ENCODE assay signal across 8 cellular contexts in the genomic region with DNA sequence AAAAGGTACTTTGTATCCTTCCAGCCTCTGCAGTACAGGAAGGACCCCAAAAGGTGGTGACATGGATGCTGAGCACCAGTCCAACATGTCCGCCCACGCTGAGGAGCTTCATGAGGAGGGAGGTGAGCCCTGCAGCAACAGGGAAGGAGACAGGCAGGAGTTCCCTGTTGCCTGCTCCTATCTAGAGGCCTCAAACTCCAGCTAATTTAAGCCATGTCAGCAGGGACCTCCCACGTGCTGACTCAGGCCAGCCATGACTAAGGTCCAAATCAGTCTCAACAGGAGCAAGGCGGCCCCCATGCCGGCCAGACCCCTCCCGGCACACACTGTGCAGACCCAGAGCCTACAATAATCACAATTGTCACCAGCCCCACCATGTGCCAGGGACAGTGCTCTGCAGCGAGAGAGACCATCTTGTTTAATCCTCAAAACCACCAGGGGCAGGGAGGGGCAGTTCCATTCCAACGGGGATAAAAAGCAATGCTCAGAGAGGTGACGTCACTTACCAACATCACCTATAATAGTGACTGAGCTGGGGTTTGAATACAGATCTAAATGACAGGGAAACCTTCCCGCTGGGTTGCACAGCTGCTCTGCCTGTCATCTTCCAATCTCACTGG. TPM values are rescaled to one million over a fixed set of nuclear protein-coding genes. Genes with fewer than 3 reads are reported as not detected.
DNase-seq lines count a peak whose midpoint lies in the region; TF ChIP-seq lines count a peak whose summit lies in the region.

No MANE protein-coding gene starts in this region.

- CTCF ChIA-PET in A673 (lab: Charles Lee) = no interaction called here

- H2AFZ ChIP-seq in neuronal stem cell (ENCODE audit: low read length) = no peak overlapping the region

- no peak overlapping the region for H4K91ac ChIP-seq in neuronal stem cell (ENCODE audit: low read depth, low read length, poor library complexity)

- H3K9ac ChIP-seq in neuronal stem cell (ENCODE audit: low read depth, low read length, poor library complexity) = no peak overlapping the region

- DNase-seq in EL = peak; percentile 66
- peak; percentile 70 for DNase-seq in NCI-H226
- DNase-seq in ecto neural progenitor cell (ENCODE audit: low spot score) = peak; percentile 46
- DNase-seq in neuronal stem cell (ENCODE audit: low spot score) = no peak
- no peak for DNase-seq in A673 (ENCODE audit: low spot score)
- no peak for DNase-seq in NCI-H2196 treated with DMSO at 0.1 percent for 48 hours (lab: John Stamatoyannopoulos, UW; ENCODE audit: unreplicated experiment)
- DNase-seq in NCI-H524 treated with DMSO at 0.1 percent for 48 hours (lab: John Stamatoyannopoulos, UW) = no peak
- DNase-seq in COR-L47 (lab: John Stamatoyannopoulos, UW) = no peak

- no peak overlapping the region for H3K4ac ChIP-seq in neuronal stem cell (ENCODE audit: low read length)

- H3K79me1 ChIP-seq in neuronal stem cell (ENCODE audit: low read depth, low read length) = no peaks in the 10 kb centered on the region

- no TSS peak for BruUV-seq in A673 (replicated peaks; lab: Mats Ljungman, UMichigan)

- H3K18ac ChIP-seq in neuronal stem cell (ENCODE audit: low read length) = peak overlapping the region; percentile 90

- no peak overlapping the region for H2BK120ac ChIP-seq in neuronal stem cell (ENCODE audit: low read depth, low read length)

- peak overlapping the region; percentile 90 for H2BK15ac ChIP-seq in neuronal stem cell (ENCODE audit: low read length)

- TF ChIP-seq CTCF in A673 (conservative IDR thresholded peaks at IDR 0.05; ENCODE audit: low read depth, low read length) = no peak

- H3K9me3 ChIP-seq in neuronal stem cell (replicated peaks in 1 of 2; ENCODE audit: control insufficient read depth in 2 of 2, insufficient read depth in 1 of 2, low read depth in 1 of 2, low read length in 2 of 2) (no peaks in the 10 kb centered on the region), A673 (ENCODE audit: low read depth, low read length, poor library complexity, severe bottlenecking) (peaks cover 5% of the 10 kb centered on the region)

- H3K4me3 ChIP-seq in neuronal stem cell (ENCODE audit: low read length in 2 of 2) (no peak overlapping the region), A673 (ENCODE audit: low read depth, low read length, poor library complexity, severe bottlenecking) (no peak overlapping the region)

- WGBS in neuronal stem cell (ENCODE audit: extremely low coverage in 2 of 2, insufficient read length in 2 of 2, insufficient replicate concordance in 1 of 2), 2 donors = no CpG with 5 or more reads among the region's 10 CpGs

- intact Hi-C loops in A673 (cut with micrococcal nuclease; ENCODE audit: unreplicated experiment) = no loop called here

- H2BK12ac ChIP-seq in neuronal stem cell (ENCODE audit: low read length) = peak overlapping the region; percentile 34

- no peak overlapping the region for H3K4me2 ChIP-seq in neuronal stem cell (ENCODE audit: insufficient read depth, low read length, poor library complexity, severe bottlenecking)

- POLR2A ChIA-PET in A673 (lab: Charles Lee; ENCODE audit: low non-redundant PET) = no interaction called here

- peak overlapping the region; percentile 45 for H2BK5ac ChIP-seq in neuronal stem cell (ENCODE audit: low read length)

- H3K36me3 ChIP-seq in neuronal stem cell (replicated peaks in 1 of 2; ENCODE audit: control insufficient read depth in 2 of 2, insufficient read depth in 2 of 2, low read length in 2 of 2) = no peaks in the 10 kb centered on the region
- H3K36me3 ChIP-seq in A673 (ENCODE audit: insufficient read depth, low read length, poor library complexity, severe bottlenecking) = no peaks in the 10 kb centered on the region

- no peak overlapping the region for H4K8ac ChIP-seq in neuronal stem cell (ENCODE audit: low read depth, low read length)

- H3K27ac ChIP-seq in neuronal stem cell (replicated peaks; ENCODE audit: low read length) (no peak overlapping the region), A673 (ENCODE audit: low read depth, low read length, poor library complexity, severe bottlenecking) (no peak overlapping the region)

- H3K14ac ChIP-seq in neuronal stem cell (ENCODE audit: low read length) = no peak overlapping the region

- peak overlapping the region; percentile 71 for H2AK5ac ChIP-seq in neuronal stem cell (ENCODE audit: low read depth, low read length)

- H3K4me1 ChIP-seq in neuronal stem cell (ENCODE audit: control insufficient read depth in 2 of 2, insufficient read depth in 1 of 2, low read depth in 1 of 2, low read length in 2 of 2) = peaks cover 4 to 9% of the 10 kb centered on the region in 2 donors
- H3K4me1 ChIP-seq in A673 (ENCODE audit: insufficient read depth, low read length, poor library complexity, severe bottlenecking) = peaks cover 11% of the 10 kb centered on the region

- peak overlapping the region; percentile 44 for H3K23ac ChIP-seq in neuronal stem cell (ENCODE audit: low read depth, low read length, poor library complexity)

- H3K27me3 ChIP-seq in neuronal stem cell (ENCODE audit: control insufficient read depth in 3 of 3, insufficient read depth in 3 of 3, low read depth in 1 of 3, low read length in 3 of 3) (peaks cover 0 to 6% (median 0%) of the 10 kb centered on the region in 3 experiments), A673 (replicated peaks; ENCODE audit: insufficient read depth, low read depth, low read length, poor library complexity) (no peaks in the 10 kb centered on the region)

RNA-seq across cellular contexts. Expression of a gene that starts 54.5 kb away (rescaled TPM):
- polyA plus RNA-seq in neuronal stem cell (2013, experiment 1 of 2) = 0.03 TPM
- 0.04 TPM for polyA plus RNA-seq in neuronal stem cell (2013, experiment 2 of 2)
- 14.2 and 19.4 TPM in 2 replicates for total RNA-seq in A673 (2021)

Comparison
In these comparisons a context has a peak if more than half of its experiments do, and no peak if none do; other contexts are left out.
1. DNase-seq: peak in EL (single experiment), NCI-H226 (single experiment) and ecto neural progenitor cell (single experiment); none in neuronal stem cell (single experiment), A673 (single experiment), NCI-H2196 treated with DMSO at 0.1 percent for 48 hours (single experiment), NCI-H524 treated with DMSO at 0.1 percent for 48 hours (single experiment) and COR-L47 (single experiment).